18 cellular contexts compared by ENCODE assay signal in the genomic region with DNA sequence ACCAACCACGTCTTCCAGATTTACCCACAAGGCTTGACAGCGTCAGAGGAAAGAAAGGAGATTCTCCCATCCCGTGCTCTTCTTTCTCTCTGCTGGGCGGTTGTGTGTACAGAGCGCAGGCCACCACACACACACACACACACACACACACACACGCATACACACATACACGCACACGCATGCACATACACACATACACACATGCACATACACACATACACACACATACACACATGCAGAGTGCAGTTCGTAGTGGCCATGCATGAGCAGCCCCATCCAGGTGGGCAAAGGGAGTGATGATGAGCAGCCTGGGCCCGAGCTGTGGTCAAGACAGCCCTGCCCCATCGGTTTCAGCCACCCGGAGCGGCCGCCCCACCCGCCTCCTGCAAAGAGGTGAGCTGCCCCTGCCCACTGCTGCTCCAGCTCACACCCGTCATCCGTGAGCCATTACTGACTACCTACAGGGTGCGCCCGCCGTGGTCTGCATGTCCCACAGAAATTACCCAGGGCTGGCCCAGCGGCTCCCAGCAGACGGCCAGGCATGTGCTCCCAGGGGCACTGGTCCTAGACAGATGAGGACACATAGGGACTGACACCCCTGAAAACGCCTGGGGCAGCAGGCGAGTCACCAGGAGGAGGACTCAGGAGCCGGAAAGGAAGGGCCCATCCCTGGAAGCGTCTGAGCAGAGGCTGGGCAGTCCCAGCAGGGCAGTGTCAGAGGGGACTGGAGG.
DNase-seq lines count a peak whose midpoint lies in the region; ATAC-seq, FAIRE-seq and TF ChIP-seq lines count a peak whose summit lies in the region.
"Had no signal": no experiment of that assay in that cellular context is flagged by ENCODE, and none has a peak within 500 bp of the region (broad histone marks: within the 10 kb centered on the region; RNA-seq: fewer than 3 reads in every experiment).

No MANE protein-coding gene starts in this region.

- intact Hi-C loops in Right ventricle myocardium inferior (cut with DNase I) (no loop called here), left cardiac atrium (cut with DNase I) (no loop called here), ascending aorta (cut with DNase I) (no loop called here), HepG2 (cut with micrococcal nuclease; ENCODE audit: unreplicated experiment) (no loop called here)

- no TSS peak for BruUV-seq in HepG2 (replicated peaks; lab: Mats Ljungman, UMichigan)

- TF ChIP-seq POLR2A in HepG2 (IDR thresholded peaks at IDR 0.05; ENCODE audit: insufficient read depth in 1 of 2, low read depth in 2 of 2, low read length in 2 of 2): no peak
- TF ChIP-seq POLR2A in GM12892 (IDR thresholded peaks at IDR 0.05; ENCODE audit: low read depth, low read length): no peak

- TF ChIP-seq CTCF in ascending aorta (IDR thresholded peaks at IDR 0.05): no peak
- no peak for TF ChIP-seq CTCF in HepG2 (CRISPR knock-in tag; IDR thresholded peaks at IDR 0.05)

- H3K79me2 ChIP-seq in HepG2 (ENCODE audit: insufficient read depth, low read length): no peaks in the 10 kb centered on the region

- H3K4me1 ChIP-seq in ascending aorta (peaks cover 7 to 36% of the 10 kb centered on the region in 2 donors), HepG2 (ENCODE audit: insufficient read depth, low read length) (peaks cover 66% of the 10 kb centered on the region)
- H3K4me1 ChIP-seq: Peyer's patch had no signal

- TF ChIP-seq EP300 in HepG2 (IDR thresholded peaks at IDR 0.05; ENCODE audit: low read depth in 2 of 2, low read length in 2 of 2) (no peak), HepG2 (CRISPR knock-in tag; IDR thresholded peaks at IDR 0.05; ENCODE audit: borderline replicate concordance) (no peak)

- H3K27ac ChIP-seq in ascending aorta (peak overlapping the region; percentile 84 to 88), HepG2 (ENCODE audit: extremely low read length, insufficient read depth, low read length) (no peak overlapping the region)
- H3K27ac ChIP-seq: esophagus muscularis mucosa, left ventricle myocardium inferior, Peyer's patch had no signal

- H2AFZ ChIP-seq in HepG2 (ENCODE audit: low read length): no peak overlapping the region

- WGBS in HepG2 (ENCODE audit: low lambda C conversion rate): 63% methylated on average over 11 of the region's 26 CpGs

- CTCF ChIA-PET in HepG2 (lab: Yijun Ruan, JAX; ENCODE audit: low intra/inter-chr PET ratio, low total read pairs): no interaction called here

- DNase-seq in Right ventricle myocardium inferior (ENCODE audit: missing footprints) (peak; percentile 48), left cardiac atrium (no peak), ascending aorta (ENCODE audit: low spot score in 2 of 2) (no peak), HepG2 (ENCODE audit: low spot score) (no peak), NCI-H524 treated with DMSO at 0.1 percent for 48 hours (lab: John Stamatoyannopoulos, UW) (no peak), GM12892 (ENCODE audit: insufficient read length) (no peak)
- DNase-seq: 8988T; activated CD4-positive, alpha-beta T cell treated with anti-CD3 and anti-CD28 coated beads, Interleukin-2, amount 10 ng/mL, durations not matched to agents 7 days and 5 days; activated T-cell treated with anti-CD3 and anti-CD28 coated beads, Interleukin-2, amount 50 U/mL, for 24 hours; H7; left ventricle myocardium inferior; natural killer cell; NCI-H187; NCI-H526; Peyer's patch had no signal

- H3K27me3 ChIP-seq in ascending aorta (no peaks in the 10 kb centered on the region), HepG2 (ENCODE audit: control insufficient read depth in 1 of 2, insufficient read depth in 2 of 2, low read length in 2 of 2) (peaks cover 1 to 14% of the 10 kb centered on the region in 2 experiments; a peak in 3 of 5 replicates)
- H3K27me3 ChIP-seq: esophagus muscularis mucosa, Peyer's patch had no signal

- no peak overlapping the region for H3K4me2 ChIP-seq in HepG2 (ENCODE audit: low read depth, low read length)

- no peak overlapping the region for H3K4me3 ChIP-seq in ascending aorta
- H3K4me3 ChIP-seq in HepG2 (replicated peaks in 1 of 3; ENCODE audit: insufficient read depth in 1 of 3, low read depth in 2 of 3, low read length in 3 of 3): no peak overlapping the region
- H3K4me3 ChIP-seq: esophagus muscularis mucosa, left ventricle myocardium inferior, Peyer's patch had no signal

- H3K36me3 ChIP-seq in ascending aorta: no peaks in the 10 kb centered on the region
- no peaks in the 10 kb centered on the region for H3K36me3 ChIP-seq in HepG2 (replicated peaks in 1 of 2; ENCODE audit: control insufficient read depth in 1 of 2, insufficient read depth in 2 of 2, low read length in 2 of 2)
- H3K36me3 ChIP-seq: esophagus muscularis mucosa, left ventricle myocardium inferior, Peyer's patch had no signal

- H3K9ac ChIP-seq in HepG2 (ENCODE audit: insufficient read depth, low read depth, low read length): no peak overlapping the region

- POLR2A ChIA-PET in HepG2 (lab: Yijun Ruan, JAX): no interaction called here

- ATAC-seq in Right ventricle myocardium inferior: no peak
- ATAC-seq in left cardiac atrium: no peak
- no peak; the same call in 2 of the 3 replicates for ATAC-seq in HepG2
- no peak for ATAC-seq in GM19397 (IDR thresholded peaks at IDR 0.05; ENCODE audit: unreplicated experiment)
- ATAC-seq in GM21723 (IDR thresholded peaks at IDR 0.05; ENCODE audit: unreplicated experiment): no peak
- ATAC-seq: natural killer cell had no signal

- in situ Hi-C loops in HepG2 (cut with HindIII; ENCODE audit: extremely low pct_ligation_motif_present, low pct_unique_long_range_greater_than_20kb): no loop called here

- no peak for TF ChIP-seq RAD21 in HepG2 (CRISPR knock-in tag; IDR thresholded peaks at IDR 0.05)

- H4K20me1 ChIP-seq in HepG2 (ENCODE audit: insufficient read depth, low read length): no peaks in the 10 kb centered on the region

- FAIRE-seq in HepG2 (lab: Jason Lieb, UNC): no peak
- no peak for FAIRE-seq in GM12892 (lab: Jason Lieb, UNC)

- H3K9me3 ChIP-seq in ascending aorta (no peaks in the 10 kb centered on the region), HepG2 (ENCODE audit: low read length) (no peaks in the 10 kb centered on the region)
- H3K9me3 ChIP-seq: esophagus muscularis mucosa, left ventricle myocardium inferior, Peyer's patch had no signal

TF ChIP-seq in HepG2, 621 proteins besides CTCF, POLR2A, EP300 and RAD21:
- TF ChIP-seq, protein P1, sequence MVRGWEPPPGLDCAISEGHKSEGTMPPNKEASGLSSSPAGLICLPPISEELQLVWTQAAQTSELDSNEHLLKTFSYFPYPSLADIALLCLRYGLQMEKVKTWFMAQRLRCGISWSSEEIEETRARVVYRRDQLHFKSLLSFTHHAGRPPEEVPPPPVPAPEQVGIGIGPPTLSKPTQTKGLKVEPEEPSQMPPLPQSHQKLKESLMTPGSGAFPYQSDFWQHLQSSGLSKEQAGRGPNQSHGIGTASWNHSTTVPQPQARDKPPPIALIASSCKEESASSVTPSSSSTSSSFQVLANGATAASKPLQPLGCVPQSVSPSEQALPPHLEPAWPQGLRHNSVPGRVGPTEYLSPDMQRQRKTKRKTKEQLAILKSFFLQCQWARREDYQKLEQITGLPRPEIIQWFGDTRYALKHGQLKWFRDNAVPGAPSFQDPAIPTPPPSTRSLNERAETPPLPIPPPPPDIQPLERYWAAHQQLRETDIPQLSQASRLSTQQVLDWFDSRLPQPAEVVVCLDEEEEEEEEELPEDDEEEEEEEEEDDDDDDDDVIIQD (CRISPR knock-in tag; IDR thresholded peaks at IDR 0.05; ENCODE audit: low read depth): no peak
- no peak for TF ChIP-seq NFRKB (IDR thresholded peaks at IDR 0.05)
- TF ChIP-seq, protein P2, sequence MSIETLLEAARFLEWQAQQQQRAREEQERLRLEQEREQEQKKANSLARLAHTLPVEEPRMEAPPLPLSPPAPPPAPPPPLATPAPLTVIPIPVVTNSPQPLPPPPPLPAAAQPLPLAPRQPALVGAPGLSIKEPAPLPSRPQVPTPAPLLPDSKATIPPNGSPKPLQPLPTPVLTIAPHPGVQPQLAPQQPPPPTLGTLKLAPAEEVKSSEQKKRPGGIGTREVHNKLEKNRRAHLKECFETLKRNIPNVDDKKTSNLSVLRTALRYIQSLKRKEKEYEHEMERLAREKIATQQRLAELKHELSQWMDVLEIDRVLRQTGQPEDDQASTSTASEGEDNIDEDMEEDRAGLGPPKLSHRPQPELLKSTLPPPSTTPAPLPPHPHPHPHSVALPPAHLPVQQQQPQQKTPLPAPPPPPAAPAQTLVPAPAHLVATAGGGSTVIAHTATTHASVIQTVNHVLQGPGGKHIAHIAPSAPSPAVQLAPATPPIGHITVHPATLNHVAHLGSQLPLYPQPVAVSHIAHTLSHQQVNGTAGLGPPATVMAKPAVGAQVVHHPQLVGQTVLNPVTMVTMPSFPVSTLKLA (IDR thresholded peaks at IDR 0.05): peak; percentile 70; the same call in 1 of the 2 replicates
- no peak for TF ChIP-seq TRIM24 (CRISPR knock-in tag; IDR thresholded peaks at IDR 0.05)
- TF ChIP-seq, protein P3, sequence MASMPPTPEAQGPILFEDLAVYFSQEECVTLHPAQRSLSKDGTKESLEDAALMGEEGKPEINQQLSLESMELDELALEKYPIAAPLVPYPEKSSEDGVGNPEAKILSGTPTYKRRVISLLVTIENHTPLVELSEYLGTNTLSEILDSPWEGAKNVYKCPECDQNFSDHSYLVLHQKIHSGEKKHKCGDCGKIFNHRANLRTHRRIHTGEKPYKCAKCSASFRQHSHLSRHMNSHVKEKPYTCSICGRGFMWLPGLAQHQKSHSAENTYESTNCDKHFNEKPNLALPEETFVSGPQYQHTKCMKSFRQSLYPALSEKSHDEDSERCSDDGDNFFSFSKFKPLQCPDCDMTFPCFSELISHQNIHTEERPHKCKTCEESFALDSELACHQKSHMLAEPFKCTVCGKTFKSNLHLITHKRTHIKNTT (CRISPR knock-in tag; IDR thresholded peaks at IDR 0.05): no peak
- TF ChIP-seq ZNF484 (CRISPR knock-in tag; IDR thresholded peaks at IDR 0.05; ENCODE audit: borderline replicate concordance, low read depth): no peak
- TF ChIP-seq ZNF282 (IDR thresholded peaks at IDR 0.05; ENCODE audit: partially characterized antibody): no peak
- TF ChIP-seq, protein P4, sequence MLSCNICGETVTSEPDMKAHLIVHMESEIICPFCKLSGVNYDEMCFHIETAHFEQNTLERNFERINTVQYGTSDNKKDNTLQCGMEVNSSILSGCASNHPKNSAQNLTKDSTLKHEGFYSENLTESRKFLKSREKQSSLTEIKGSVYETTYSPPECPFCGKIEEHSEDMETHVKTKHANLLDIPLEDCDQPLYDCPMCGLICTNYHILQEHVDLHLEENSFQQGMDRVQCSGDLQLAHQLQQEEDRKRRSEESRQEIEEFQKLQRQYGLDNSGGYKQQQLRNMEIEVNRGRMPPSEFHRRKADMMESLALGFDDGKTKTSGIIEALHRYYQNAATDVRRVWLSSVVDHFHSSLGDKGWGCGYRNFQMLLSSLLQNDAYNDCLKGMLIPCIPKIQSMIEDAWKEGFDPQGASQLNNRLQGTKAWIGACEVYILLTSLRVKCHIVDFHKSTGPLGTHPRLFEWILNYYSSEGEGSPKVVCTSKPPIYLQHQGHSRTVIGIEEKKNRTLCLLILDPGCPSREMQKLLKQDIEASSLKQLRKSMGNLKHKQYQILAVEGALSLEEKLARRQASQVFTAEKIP (CRISPR knock-in tag; IDR thresholded peaks at IDR 0.05; ENCODE audit: borderline replicate concordance): no peak
- TF ChIP-seq ZNF317 (CRISPR knock-in tag; IDR thresholded peaks at IDR 0.05): no peak
